ENCODE assay signal across 8 cellular contexts in the genomic region with DNA sequence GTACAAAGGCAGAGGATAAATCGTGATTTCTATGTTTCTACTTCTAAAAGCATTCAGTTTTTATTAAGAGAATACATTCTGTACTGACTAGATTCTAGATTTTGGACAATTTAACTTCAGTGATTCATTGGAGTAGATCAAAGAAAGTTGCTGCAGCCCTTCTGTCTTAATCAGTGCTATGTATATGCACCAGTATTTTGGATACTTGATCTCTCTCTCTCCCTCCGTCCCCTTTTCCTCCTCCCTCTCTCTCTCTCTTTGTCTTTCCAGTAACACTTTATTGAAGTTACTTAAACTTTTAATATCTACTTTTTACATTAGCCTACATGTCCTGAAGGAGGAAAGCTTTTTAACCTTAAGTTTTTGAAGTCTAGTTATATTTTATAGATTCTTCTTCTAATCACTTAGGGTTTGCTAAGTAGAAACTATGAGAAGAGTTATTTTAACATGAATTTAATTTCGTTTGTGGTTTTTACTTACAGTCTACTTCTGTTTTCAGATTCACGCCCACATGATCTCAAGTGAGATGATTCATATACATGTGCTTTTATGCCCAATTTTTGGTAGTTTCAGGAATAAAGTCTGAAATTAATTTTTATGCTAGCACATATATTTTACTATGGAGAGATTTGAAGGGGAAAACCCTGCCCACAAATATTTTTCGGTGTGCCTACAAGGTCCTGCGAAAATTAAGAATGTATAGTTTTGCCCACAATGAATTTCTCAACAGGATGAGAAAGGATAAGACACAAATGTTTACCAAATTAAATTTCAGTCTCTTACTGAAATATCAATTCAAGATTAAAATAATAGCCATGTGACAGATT. TPM values are rescaled to one million over a fixed set of nuclear protein-coding genes. Genes with fewer than 3 reads are reported as not detected.
DNase-seq lines count a peak whose midpoint lies in the region; ATAC-seq, FAIRE-seq and TF ChIP-seq lines count a peak whose summit lies in the region.

No MANE protein-coding gene starts in this region.

- peaks cover 12% of the 10 kb centered on the region for H3K4me1 Mint-ChIP-seq in endothelial cell (ENCODE audit: unreplicated experiment)

- no peaks in the 10 kb centered on the region for H3K27me3 ChIP-seq in mesendoderm (ENCODE audit: insufficient read depth, low read length, poor library complexity)

- no peaks in the 10 kb centered on the region for H3K79me1 ChIP-seq in mesendoderm (ENCODE audit: low read length)

- no peaks in the 10 kb centered on the region for H3K9me3 Mint-ChIP-seq in endothelial cell (ENCODE audit: unreplicated experiment)

- no peaks in the 10 kb centered on the region for H3K27me3 Mint-ChIP-seq in endothelial cell (ENCODE audit: unreplicated experiment)

- WGBS in mesendoderm (ENCODE audit: extremely low coverage, insufficient coverage, low lambda C conversion rate): no CpG with 5 or more reads among the region's 6 CpGs

- no peak overlapping the region for H4K8ac ChIP-seq in mesendoderm (ENCODE audit: low read depth, low read length)

- H3K4me2 ChIP-seq in mesendoderm (ENCODE audit: low read length): no peak overlapping the region

- H3K36me3 Mint-ChIP-seq in endothelial cell (ENCODE audit: low read depth, unreplicated experiment): no peaks in the 10 kb centered on the region

- peaks cover 15% of the 10 kb centered on the region for H3K79me2 ChIP-seq in mesendoderm (ENCODE audit: control insufficient read depth, insufficient read depth, low read length)

- H3K4me1 ChIP-seq in mesendoderm (ENCODE audit: control insufficient read depth, low read depth, low read length): peaks cover 11% of the 10 kb centered on the region

- H3K23ac ChIP-seq in mesendoderm (ENCODE audit: low read length): no peak overlapping the region

- H2BK15ac ChIP-seq in mesendoderm (replicated peaks; ENCODE audit: low read depth): no peak overlapping the region

- H3K36me3 ChIP-seq in mesendoderm (ENCODE audit: control insufficient read depth, insufficient read depth, low read length): no peaks in the 10 kb centered on the region

- no peak overlapping the region for H3K4ac ChIP-seq in mesendoderm (ENCODE audit: low read depth, low read length)

- in situ Hi-C loops in GM13976 (cut with MboI; ENCODE audit: low sequenced_read_pairs, unreplicated experiment): no loop called here

- H3K56ac ChIP-seq in mesendoderm (ENCODE audit: low read length): no peak overlapping the region

- DNase-seq in RCC 7860 (ENCODE audit: low spot score): no peak
- no peak for DNase-seq in mesendoderm
- DNase-seq in GM13976 (ENCODE audit: low spot score): no peak
- no peak for DNase-seq in endothelial cell (ENCODE audit: low spot score)
- DNase-seq in medulla oblongata (ENCODE audit: extremely low spot score): no peak
- no peak for DNase-seq in NCI-H226

- peak; percentile 37 for ATAC-seq in GM18519 (IDR thresholded peaks at IDR 0.05; ENCODE audit: low FRiP score, unreplicated experiment)
- ATAC-seq in HG02759 (IDR thresholded peaks at IDR 0.05; ENCODE audit: unreplicated experiment): peak; percentile 46

- no peak overlapping the region for H2BK5ac ChIP-seq in mesendoderm (ENCODE audit: low read length)

- FAIRE-seq in RCC 7860 (lab: Jason Lieb, UNC): peak; percentile 11

- no peak overlapping the region for H3K4me3 Mint-ChIP-seq in endothelial cell (ENCODE audit: unreplicated experiment)

- TF ChIP-seq CTCF in GM13976 (IDR thresholded peaks at IDR 0.05; ENCODE audit: borderline replicate concordance, control extremely low read depth, extremely low read depth, insufficient read depth, missing control alignments) (no peak), endothelial cell (IDR thresholded peaks at IDR 0.05; ENCODE audit: unreplicated experiment) (no peak)

- H3K18ac ChIP-seq in mesendoderm (ENCODE audit: low read length): peak overlapping the region; percentile 68

- no peak overlapping the region for H2BK120ac ChIP-seq in mesendoderm (ENCODE audit: low read depth, low read length)

- H3K27ac ChIP-seq in mesendoderm (ENCODE audit: low read depth, low read length): no peak overlapping the region

- H2AK5ac ChIP-seq in mesendoderm (ENCODE audit: low read length): no peak overlapping the region

- H3K9ac ChIP-seq in mesendoderm (ENCODE audit: low read length): no peak overlapping the region

- H3K27ac Mint-ChIP-seq in endothelial cell (ENCODE audit: unreplicated experiment): no peak overlapping the region

- no peak overlapping the region for H3K4me3 ChIP-seq in mesendoderm (ENCODE audit: low read length)

- H4K5ac ChIP-seq in mesendoderm (ENCODE audit: low read length): no peak overlapping the region

RNA-seq across cellular contexts. Expression of a gene that starts 9.1 kb away (rescaled TPM):
- polyA plus RNA-seq in mesendoderm (2013, experiment 1 of 2): 15.2 TPM
- 15.7 TPM for polyA plus RNA-seq in mesendoderm (2013, experiment 2 of 2)
- total RNA-seq in endothelial cell (ENCODE audit: unreplicated experiment): 22.3 TPM
